ENCODE assay signal across 15 cellular contexts in the genomic region with DNA sequence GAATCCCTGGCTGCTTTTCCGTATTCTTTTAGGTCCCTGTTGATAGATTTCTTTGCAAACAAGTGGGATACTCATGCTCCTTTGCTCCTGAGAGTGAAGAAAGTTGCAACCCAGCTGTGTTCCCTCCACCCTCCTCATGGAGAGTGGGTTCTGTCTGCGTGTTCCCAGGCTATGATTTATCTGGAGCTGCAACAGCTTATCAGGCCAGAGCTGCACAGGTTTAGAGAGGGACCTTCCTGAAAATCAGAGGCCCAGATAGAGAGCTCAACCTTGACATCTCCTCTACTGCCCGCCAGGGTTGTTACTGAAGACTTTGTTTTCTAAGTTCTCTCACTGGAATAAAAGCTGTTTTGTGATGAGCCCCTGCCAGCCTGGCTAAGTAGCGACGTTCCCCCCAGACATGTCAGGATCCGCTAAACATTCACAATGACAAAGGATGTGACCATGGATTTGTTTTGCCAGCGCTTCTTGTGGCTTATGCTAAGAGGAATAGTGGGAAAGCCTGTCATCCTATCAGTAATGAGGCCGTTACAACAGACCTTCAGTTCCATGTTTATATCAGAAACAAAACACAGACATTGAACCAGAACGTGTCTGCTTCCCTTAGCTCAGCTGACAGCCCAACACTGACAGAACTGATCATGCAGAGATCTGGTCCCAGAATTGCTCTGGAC.
"Had no signal": no experiment of that assay in that cellular context is flagged by ENCODE, and none has a peak within 500 bp of the region (broad histone marks: within the 10 kb centered on the region; RNA-seq: fewer than 3 reads in every experiment).

No MANE protein-coding gene starts in this region.

- DNase-seq: activated CD4-positive, alpha-beta T cell treated with anti-CD3 and anti-CD28 coated beads, Interleukin-2, amount 10 ng/mL, durations not matched to agents 7 days and 5 days; activated CD4-positive, CD25-positive, alpha-beta regulatory T cell; activated naive CD4-positive, alpha-beta T cell treated with anti-CD3 and anti-CD28 coated beads, Interleukin-2, amount 10 ng/mL, durations not matched to agents 7 days and 5 days; activated T-cell treated with anti-CD3 and anti-CD28 coated beads for 4 hours; dorsolateral prefrontal cortex; left lung; midbrain; stimulated activated CD4-positive, alpha-beta T cell treated with anti-CD3 and anti-CD28 coated beads, Interleukin-4, amount 100 ng/mL, for 4 hours; stomach; T-helper 17 cell; thyroid gland; uterus had no signal

- H3K9me3 ChIP-seq: esophagus muscularis mucosa, left lung, stomach, thyroid gland, uterus had no signal

- H3K4me3 ChIP-seq: dorsolateral prefrontal cortex, esophagus muscularis mucosa, left lung, skin epidermis, stomach, thyroid gland, uterus had no signal

- H3K79me2 ChIP-seq: parathyroid adenoma had no signal

- H3K27me3 ChIP-seq: dorsolateral prefrontal cortex, esophagus muscularis mucosa, left lung, stomach, thyroid gland, uterus had no signal

- H3K27ac ChIP-seq: parathyroid adenoma had no signal

- H3K36me3 ChIP-seq: left lung, uterus had no signal

- H3K9ac ChIP-seq: parathyroid adenoma had no signal

- H2AFZ ChIP-seq: parathyroid adenoma had no signal
